Comparison of ENCODE assay signal across 11 cellular contexts in genomic region chr1:161885013-161885412, GRCh38.
A peak's percentile ranks its signal among the peaks of the same experiment; 100 is the strongest.
DNase-seq lines count a peak whose midpoint lies in the region; ATAC-seq and TF ChIP-seq lines count a peak whose summit lies in the region.
"Had no signal": no experiment of that assay in that cellular context is flagged by ENCODE, and none has a peak within 500 bp of the region (broad histone marks: within the 10 kb centered on the region; RNA-seq: fewer than 3 reads in every experiment).

No MANE protein-coding gene starts in this region.

- peak; percentile 51 for DNase-seq in AG10803 (ENCODE audit: low read depth)
- peak; percentile 62 for DNase-seq in HT1080 (ENCODE audit: low read depth)
- peak; percentile 79 for DNase-seq in mammary epithelial cell
- DNase-seq in lung (ENCODE audit: low spot score), result no peak
- no peak for DNase-seq in SHP77 treated with DMSO at 0.1 percent for 48 hours (lab: John Stamatoyannopoulos, UW)
- DNase-seq in colonic mucosa, result no peak
- no peak for DNase-seq in NCI-H2081 (lab: John Stamatoyannopoulos, UW)
- DNase-seq: activated B cell treated with CpG ODN at 0.5 μM for 24 hours; activated naive CD4-positive, alpha-beta T cell treated with Interleukin-2 at 50 U/mL for 16 hours; mucosa of descending colon had no signal

- peak overlapping the region; percentile 60 for H3K4me2 ChIP-seq in mammary epithelial cell (ENCODE audit: insufficient read depth, low read depth, low read length)

- in situ Hi-C loops in mammary epithelial cell (cut with MboI; ENCODE audit: low sequenced_read_pairs in 2 of 2), result no loop called here

- H3K4me3 ChIP-seq in AG10803 (ENCODE audit: low read length) (no peak overlapping the region), mammary epithelial cell (replicated peaks in 1 of 3; ENCODE audit: insufficient read depth in 1 of 3, low read depth in 2 of 3, low read length in 3 of 3) (no peak overlapping the region), lung (no peak overlapping the region), colonic mucosa (no peak overlapping the region)
- H3K4me3 ChIP-seq: mucosa of descending colon had no signal

- CTCF ChIA-PET in mammary epithelial cell (lab: Charles Lee; ENCODE audit: low non-redundant PET), result interaction anchor here (0.5 kb wide), 1 partner anchor 14 kb away, joined by 4 read pairs; no protein-coding TSS in a partner anchor

- H3K9me3 ChIP-seq in mammary epithelial cell (replicated peaks; ENCODE audit: insufficient read depth, low read length) (no peaks in the 10 kb centered on the region), lung (ENCODE audit: control insufficient read depth in 2 of 2, insufficient read depth in 1 of 2, low read length in 1 of 2) (no peaks in the 10 kb centered on the region), colonic mucosa (no peaks in the 10 kb centered on the region)
- H3K9me3 ChIP-seq: mucosa of descending colon had no signal

- no peak overlapping the region for H2AFZ ChIP-seq in mammary epithelial cell (ENCODE audit: low read depth, low read length)

- no peaks in the 10 kb centered on the region for H3K36me3 ChIP-seq in mammary epithelial cell (ENCODE audit: insufficient read depth, low read length)
- peaks cover 3 to 9% of the 10 kb centered on the region in 2 donors for H3K36me3 ChIP-seq in lung (ENCODE audit: control insufficient read depth in 2 of 2, insufficient read depth in 2 of 2, low read length in 2 of 2)
- no peaks in the 10 kb centered on the region for H3K36me3 ChIP-seq in colonic mucosa

- dilution Hi-C loops in mammary epithelial cell (cut with HindIII; ENCODE audit: low sequenced_read_pairs), result no loop called here

- H3K27me3 ChIP-seq in mammary epithelial cell (ENCODE audit: insufficient read depth, low read length) (no peaks in the 10 kb centered on the region), lung (ENCODE audit: control insufficient read depth, insufficient read depth) (no peaks in the 10 kb centered on the region), colonic mucosa (no peaks in the 10 kb centered on the region)

- WGBS in mammary epithelial cell (ENCODE audit: low coverage, missing lambda C conversion rate), result 27% methylated on average over 1 of the region's 1 CpG
- 78 to 93% methylated on average over 1 of the region's 1 CpG for WGBS in lung, 2 donors

- H3K9ac ChIP-seq in mammary epithelial cell (ENCODE audit: insufficient read depth, low read length), result no peak overlapping the region
- H3K9ac ChIP-seq in colonic mucosa (ENCODE audit: low read depth in 2 of 2, low read length in 2 of 2), result no peak overlapping the region

- no TSS peak for BruUV-seq in mammary epithelial cell (replicated peaks; lab: Mats Ljungman, UMichigan)

- intact Hi-C loops in mammary epithelial cell (cut with micrococcal nuclease), result no loop called here
- intact Hi-C loops in colonic mucosa (cut with DNase I), result no loop called here

- peak; percentile 64 for ATAC-seq in lung (ENCODE audit: insufficient read depth, low FRiP score)
- ATAC-seq in HG03095 (IDR thresholded peaks at IDR 0.05; ENCODE audit: unreplicated experiment), result no peak
- ATAC-seq: mucosa of descending colon had no signal

- H3K27ac ChIP-seq in mammary epithelial cell (ENCODE audit: insufficient read depth, low read depth, low read length) (no peak overlapping the region), lung (ENCODE audit: low read depth in 1 of 2, low read length in 1 of 2) (no peak overlapping the region), colonic mucosa (no peak overlapping the region)

- no peaks in the 10 kb centered on the region for H3K79me2 ChIP-seq in mammary epithelial cell (ENCODE audit: insufficient read depth, low read length)

- no peaks in the 10 kb centered on the region for H4K20me1 ChIP-seq in mammary epithelial cell (ENCODE audit: insufficient read depth, low read length)

- no peak for TF ChIP-seq CTCF in AG10803 (conservative IDR thresholded peaks at IDR 0.05; ENCODE audit: low read length)
- TF ChIP-seq CTCF in mammary epithelial cell (conservative IDR thresholded peaks at IDR 0.05 in 1 of 2, IDR thresholded peaks at IDR 0.05 in 1 of 2; ENCODE audit: extremely low read depth in 1 of 2, insufficient read depth in 1 of 2, low read depth in 1 of 2, low read length in 2 of 2), result no peak
- TF ChIP-seq CTCF in lung (IDR thresholded peaks at IDR 0.05; ENCODE audit: control extremely low read depth, extremely low read depth), result no peak
- no peak for TF ChIP-seq CTCF in colonic mucosa (IDR thresholded peaks at IDR 0.05)

- H3K4me1 ChIP-seq in mammary epithelial cell (ENCODE audit: insufficient read depth, low read length) (peaks cover 13% of the 10 kb centered on the region), lung (ENCODE audit: control insufficient read depth in 2 of 2, insufficient read depth in 2 of 2, low read length in 2 of 2) (no peaks in the 10 kb centered on the region), colonic mucosa (no peaks in the 10 kb centered on the region)

Comparison
In these comparisons a context has a peak if more than half of its experiments do, and no peak if none do; other contexts are left out.
1. DNase-seq: peak in AG10803 (single experiment), HT1080 (single experiment) and mammary epithelial cell (single experiment); none in lung (single experiment), SHP77 treated with DMSO at 0.1 percent for 48 hours (single experiment), colonic mucosa (single experiment) and NCI-H2081 (0 of 2).